8 cellular contexts compared by ENCODE assay signal in genomic region chr17:49494937-49495841, GRCh38. TPM values are rescaled to one million over a fixed set of nuclear protein-coding genes. Genes with fewer than 3 reads are reported as not detected.
DNase-seq lines count a peak whose midpoint lies in the region; ATAC-seq and TF ChIP-seq lines count a peak whose summit lies in the region.

TSS of gene NGFR (plus strand) at chr17:49495293. CDS start at chr17:49495418, 125 bp downstream.

- H3K79me2 ChIP-seq in DND-41 (ENCODE audit: insufficient read depth, low read length) (no peaks in the 10 kb centered on the region), PC-9 (ENCODE audit: low read depth) (no peaks in the 10 kb centered on the region), parathyroid adenoma (no peaks in the 10 kb centered on the region)

- TF ChIP-seq POLR2A in heart left ventricle (IDR thresholded peaks at IDR 0.05), result peak in 1 of 2 donors; percentile 61

- ATAC-seq in DND-41 (ENCODE audit: insufficient read depth, low read depth) (peak; percentile 89), HG02759 (IDR thresholded peaks at IDR 0.05; ENCODE audit: unreplicated experiment) (peak; percentile 63), heart left ventricle (peak in 3 of 4 donors; percentile 74 to 77 (median 76)), HG03039 (IDR thresholded peaks at IDR 0.05; ENCODE audit: unreplicated experiment) (no peak)

- peak; percentile 75 for DNase-seq in DND-41
- peak in 1 of 2 experiments; percentile 27 for DNase-seq in PC-9
- peak; percentile 43 for DNase-seq in activated naive CD4-positive, alpha-beta T cell treated with anti-CD3 and anti-CD28 coated beads for 36 hours
- peak in 4 of 5 donors; percentile 51 to 79 (median 60) for DNase-seq in heart left ventricle
- DNase-seq in HCEC 1CT, result no peak

- H2AFZ ChIP-seq in DND-41 (ENCODE audit: low read depth, low read length) (peak within 1 kb of the TSS; percentile 58), PC-9 (no peak within 1 kb of the TSS), parathyroid adenoma (peak within 1 kb of the TSS; percentile 50)

- H3K36me3 ChIP-seq in DND-41 (ENCODE audit: insufficient read depth, low read length), result no peaks in the 10 kb centered on the region
- no peaks in the 10 kb centered on the region for H3K36me3 ChIP-seq in PC-9 (ENCODE audit: low read depth)
- no peaks in the 10 kb centered on the region for H3K36me3 ChIP-seq in heart left ventricle
- no peaks in the 10 kb centered on the region for H3K36me3 ChIP-seq in parathyroid adenoma (ENCODE audit: control insufficient read depth, insufficient read depth, low read length)

- peak; percentile 36 for TF ChIP-seq CTCF in DND-41 (IDR thresholded peaks at IDR 0.05; ENCODE audit: borderline replicate concordance, extremely low read depth, low read length, poor library complexity, severe bottlenecking)
- TF ChIP-seq CTCF in PC-9 (conservative IDR thresholded peaks at IDR 0.05), result no peak
- TF ChIP-seq CTCF in heart left ventricle (IDR thresholded peaks at IDR 0.05), result peak in 4 of 12 donors; percentile 4 to 42 (median 22)
- TF ChIP-seq CTCF in parathyroid adenoma (IDR thresholded peaks at IDR 0.05), result peak; percentile 11

- H3K4me2 ChIP-seq in DND-41 (ENCODE audit: insufficient read depth, low read length) (peak within 1 kb of the TSS; percentile 88), PC-9 (peak within 1 kb of the TSS; percentile 26; the same call in 1 of the 2 replicates), parathyroid adenoma (ENCODE audit: low read length) (peak within 1 kb of the TSS; percentile 45)

- peak within 1 kb of the TSS; percentile 65 for H3K4me3 Mint-ChIP-seq in activated naive CD4-positive, alpha-beta T cell treated with anti-CD3 and anti-CD28 coated beads for 36 hours

- no peak within 1 kb of the TSS for H3K27ac ChIP-seq in DND-41 (ENCODE audit: low read length)
- H3K27ac ChIP-seq in PC-9, result no peak within 1 kb of the TSS
- H3K27ac ChIP-seq in heart left ventricle, result peak within 1 kb of the TSS in 5 of 12 donors; percentile 5 to 64 (median 26)
- H3K27ac ChIP-seq in parathyroid adenoma, result no peak within 1 kb of the TSS

- H3K9ac ChIP-seq in DND-41 (ENCODE audit: low read depth, low read length) (peak within 1 kb of the TSS; percentile 45; the same call in 1 of the 2 replicates), parathyroid adenoma (no peak within 1 kb of the TSS)

- H3F3A ChIP-seq in PC-9 (ENCODE audit: insufficient read depth, low read depth), result no peaks in the 10 kb centered on the region

- intact Hi-C loops in PC-9 (cut with micrococcal nuclease; ENCODE audit: unreplicated experiment), result no loop called here
- intact Hi-C loops in activated naive CD4-positive, alpha-beta T cell treated with anti-CD3 and anti-CD28 coated beads for 36 hours (cut with micrococcal nuclease), result loop anchor here (1.0 to 5.0 kb wide), 5 partner anchors 58 to 472 kb away; partner anchors contain the start of genes DLX4, PHB1 and SLC35B1
- intact Hi-C loops in heart left ventricle (cut with DNase I), result loop anchor here in 7 of 10 donors (5.0 to 10.0 kb wide), 5 partner anchors 52 to 62 kb away; no protein-coding TSS in a partner anchor

- no TSS peak for BruUV-seq in PC-9 (replicated peaks; lab: Mats Ljungman, UMichigan)

- H3K4me1 ChIP-seq in DND-41 (ENCODE audit: insufficient read depth, low read length) (peaks cover 16% of the 10 kb centered on the region), PC-9 (replicated peaks; ENCODE audit: insufficient read depth) (no peaks in the 10 kb centered on the region), heart left ventricle (peaks cover 0 to 38% (median 25%) of the 10 kb centered on the region in 12 donors), parathyroid adenoma (peaks cover 18% of the 10 kb centered on the region)

- POLR2A ChIA-PET in PC-9 (lab: Charles Lee; ENCODE audit: unreplicated experiment), result no interaction called here

- H3K27me3 Mint-ChIP-seq in activated naive CD4-positive, alpha-beta T cell treated with anti-CD3 and anti-CD28 coated beads for 36 hours (ENCODE audit: low read depth), result peaks cover 46% of the 10 kb centered on the region

- H3K9me3 Mint-ChIP-seq in activated naive CD4-positive, alpha-beta T cell treated with anti-CD3 and anti-CD28 coated beads for 36 hours, result no peaks in the 10 kb centered on the region

- peaks cover 4% of the 10 kb centered on the region for H3K27me3 ChIP-seq in DND-41 (ENCODE audit: insufficient read depth, low read length, poor library complexity)
- peaks cover 63% of the 10 kb centered on the region for H3K27me3 ChIP-seq in PC-9 (ENCODE audit: insufficient read depth, low read depth)
- peaks cover 17 to 64% (median 43%) of the 10 kb centered on the region in 9 donors for H3K27me3 ChIP-seq in heart left ventricle
- peaks cover 14% of the 10 kb centered on the region for H3K27me3 ChIP-seq in parathyroid adenoma (ENCODE audit: control insufficient read depth, insufficient read depth, low read length)

- no peaks in the 10 kb centered on the region for H3K9me3 ChIP-seq in DND-41 (ENCODE audit: insufficient read depth, low read length, severe bottlenecking)
- no peaks in the 10 kb centered on the region for H3K9me3 ChIP-seq in PC-9 (ENCODE audit: insufficient read depth, low read depth)
- H3K9me3 ChIP-seq in heart left ventricle, result no peaks in the 10 kb centered on the region
- no peaks in the 10 kb centered on the region for H3K9me3 ChIP-seq in parathyroid adenoma (ENCODE audit: control insufficient read depth, low read length)

- no peaks in the 10 kb centered on the region for H3K9me2 ChIP-seq in PC-9 (ENCODE audit: insufficient read depth)

- peaks cover 19% of the 10 kb centered on the region for H3K4me1 Mint-ChIP-seq in activated naive CD4-positive, alpha-beta T cell treated with anti-CD3 and anti-CD28 coated beads for 36 hours (ENCODE audit: low read depth)

- no peaks in the 10 kb centered on the region for H3K36me3 Mint-ChIP-seq in activated naive CD4-positive, alpha-beta T cell treated with anti-CD3 and anti-CD28 coated beads for 36 hours (ENCODE audit: low read depth)

- 1 to 2% (median 1%) methylated on average over 38 to 81 of the region's 81 CpGs for WGBS in heart left ventricle, 4 donors

- H4K20me1 ChIP-seq in DND-41 (ENCODE audit: insufficient read depth, low read length) (peaks cover 13% of the 10 kb centered on the region), PC-9 (ENCODE audit: insufficient read depth) (no peaks in the 10 kb centered on the region)

- H3K4me3 ChIP-seq in DND-41 (ENCODE audit: low read depth in 1 of 2, low read length in 2 of 2) (peak within 1 kb of the TSS; percentile 7 to 55; a peak in 3 of 4 replicates), PC-9 (no peak within 1 kb of the TSS), heart left ventricle (peak within 1 kb of the TSS; percentile 29 to 76 (median 56)), parathyroid adenoma (ENCODE audit: low read depth, low read length) (peak within 1 kb of the TSS; percentile 5)

- CTCF ChIA-PET in PC-9 (lab: Charles Lee), result no interaction called here
- CTCF ChIA-PET in activated naive CD4-positive, alpha-beta T cell treated with anti-CD3 and anti-CD28 coated beads for 36 hours (lab: Charles Lee), result interaction anchor here (0.5 to 6.9 kb wide), 8 partner anchors 9 to 193 kb away, joined by 3 to 56 read pairs (median 4); no protein-coding TSS in a partner anchor

- H3K27ac Mint-ChIP-seq in activated naive CD4-positive, alpha-beta T cell treated with anti-CD3 and anti-CD28 coated beads for 36 hours, result no peak within 1 kb of the TSS

RNA-seq across cellular contexts. Expression of gene NGFR, which starts in this region (rescaled TPM):
- total RNA-seq in PC-9 (2021), result 0.11 TPM in 1 of 2 replicates, not detected in the other
- under 1 TPM; 0.12 TPM for total RNA-seq in activated naive CD4-positive, alpha-beta T cell treated with anti-CD3 and anti-CD28 coated beads for 36 hours
- total RNA-seq in heart left ventricle, result 10 to 100 TPM in 5 of 9 donors, 1 to 10 TPM in 4; 2.3 to 16.8 (median 11.3) TPM
- 1 to 10 TPM; 4.6 to 5.7 TPM for polyA plus RNA-seq in heart left ventricle

Comparison
In these comparisons a context has a peak if more than half of its experiments do, and no peak if none do; other contexts are left out.
1. Peak in DNase-seq in activated naive CD4-positive, alpha-beta T cell treated with anti-CD3 and anti-CD28 coated beads for 36 hours; RNA of the gene not detected or under 1 TPM.
2. H3K4me2 ChIP-seq: peak in every context shown above with its lines; median percentile 88 in DND-41; 45 in parathyroid adenoma; 26 in PC-9.